ENCODE assay signal across 1 cellular context in the genomic region with DNA sequence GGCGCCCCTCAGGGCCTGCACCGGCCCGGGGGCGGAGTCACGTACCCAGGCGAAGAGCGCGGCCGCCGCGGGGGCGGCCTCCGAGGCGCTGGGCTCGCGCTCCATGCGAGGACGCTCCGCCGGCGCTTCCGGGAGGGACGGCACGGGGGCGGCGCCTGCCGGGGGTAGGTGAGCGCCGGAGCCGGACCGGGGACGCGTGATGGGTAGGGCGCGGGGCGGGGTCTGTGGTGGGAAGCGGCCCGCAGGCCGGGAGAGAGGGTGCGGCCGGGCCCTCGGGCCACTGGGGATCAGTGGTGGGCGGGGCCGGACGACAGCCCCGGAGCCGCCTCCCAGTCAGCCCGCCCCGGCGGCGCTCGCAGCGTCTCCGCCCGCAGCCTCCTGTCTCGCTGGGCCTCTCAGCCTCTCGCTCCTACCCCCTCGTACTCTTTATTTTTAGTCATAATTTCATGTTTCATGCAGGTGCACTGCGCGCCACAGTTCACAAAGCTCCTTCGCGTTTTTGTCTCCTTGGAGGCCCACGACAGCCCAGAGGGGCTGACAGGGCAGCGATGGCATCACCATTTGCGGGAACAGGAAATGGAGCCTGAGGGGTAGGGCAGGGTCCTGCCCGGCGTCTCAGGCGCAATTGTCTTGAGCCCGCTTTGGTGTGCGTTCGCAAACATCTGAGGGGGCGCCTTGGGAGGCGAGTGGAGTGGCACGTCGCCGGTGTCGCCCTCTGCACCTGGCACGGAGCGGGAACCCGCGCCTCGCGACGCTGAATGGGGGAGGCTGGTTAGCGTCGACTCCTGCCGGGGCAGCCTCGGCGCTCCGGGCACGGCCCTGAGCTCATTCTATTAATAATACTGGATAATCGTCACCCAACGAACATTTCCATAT.
TF ChIP-seq lines count a peak whose summit lies in the region.

Gene SERGEF (minus strand): TSS at position 142 of the 876 bp plus-strand sequence. CDS start 37 bp downstream, at position 105.

TF ChIP-seq in GM12878, 131 proteins besides CTCF, POLR2A, EP300 and RAD21 (continued from another document):
- TF ChIP-seq NBN (IDR thresholded peaks at IDR 0.05) (peak; percentile 71), IRF4 (IDR thresholded peaks at IDR 0.05; ENCODE audit: low read depth, low read length) (no peak), RB1 (IDR thresholded peaks at IDR 0.05; ENCODE audit: borderline replicate concordance) (peak; percentile 70), IKZF2 (IDR thresholded peaks at IDR 0.05) (peak in 1 of 2 experiments; percentile 13; a peak in 1 of 4 replicates)
